In the genomic region with DNA sequence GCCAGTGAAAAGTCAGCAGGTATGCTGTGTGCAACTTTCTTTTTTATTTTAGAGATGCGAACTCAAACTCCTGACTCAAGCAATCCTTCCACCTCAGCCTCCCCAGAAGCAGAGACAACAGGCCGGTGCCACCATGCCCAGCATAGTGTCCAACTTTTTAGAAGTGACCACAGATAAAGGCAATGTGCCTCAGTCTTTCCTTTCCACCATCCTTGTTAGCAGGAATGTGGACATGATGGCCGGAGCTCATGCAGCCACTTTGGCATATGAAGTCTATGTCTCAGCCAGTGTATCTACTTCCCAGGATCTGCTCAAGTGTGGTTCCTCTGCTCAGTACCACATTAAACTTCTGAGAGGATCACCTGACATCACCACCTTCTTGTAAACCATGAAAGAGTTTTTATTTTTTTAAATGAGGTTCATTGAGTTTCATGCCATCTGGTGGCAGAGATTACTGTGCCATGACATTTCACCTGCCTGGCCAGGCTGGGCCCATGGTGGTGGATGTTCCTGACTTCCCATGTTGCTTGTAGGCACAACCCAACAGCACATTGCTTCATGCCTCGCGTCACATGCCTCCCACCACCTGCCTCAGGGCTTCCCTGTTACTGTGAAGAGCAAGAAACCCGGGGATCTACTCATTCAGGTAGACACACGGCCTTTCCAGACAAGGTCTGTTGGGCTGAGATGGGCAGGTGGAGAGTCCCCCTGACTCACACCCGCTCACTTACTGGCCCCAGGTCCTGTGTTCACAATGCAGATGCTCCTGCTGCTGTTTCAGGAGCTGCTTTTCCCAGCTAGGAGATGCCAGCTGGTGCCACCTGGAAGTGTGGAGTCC, we compare ENCODE assay signal across 32 cellular contexts.
DNase-seq lines count a peak whose midpoint lies in the region; ATAC-seq and TF ChIP-seq lines count a peak whose summit lies in the region.
"Had no signal": no experiment of that assay in that cellular context is flagged by ENCODE, and none has a peak within 500 bp of the region (broad histone marks: within the 10 kb centered on the region; RNA-seq: fewer than 3 reads in every experiment).

No MANE protein-coding gene starts in this region.

- H3K27me3 Mint-ChIP-seq in MCF 10A (ENCODE audit: insufficient read depth, unreplicated experiment): no peaks in the 10 kb centered on the region

- DNase-seq in MCF 10A (ENCODE audit: unreplicated experiment): no peak
- no peak for DNase-seq in breast epithelium (ENCODE audit: low spot score in 2 of 2)
- DNase-seq in RWPE2 (ENCODE audit: low spot score): no peak
- no peak for DNase-seq in esophagus squamous epithelium (lab: John Stamatoyannopoulos, UW)
- DNase-seq in occipital lobe (lab: John Stamatoyannopoulos, UW): no peak
- no peak for DNase-seq in NCI-H146 (lab: John Stamatoyannopoulos, UW)
- DNase-seq: activated CD4-positive, alpha-beta T cell treated with anti-CD3 and anti-CD28 coated beads, Interleukin-2, amount 50 U/mL, for 4 hours; activated CD4-positive, CD25-positive, alpha-beta regulatory T cell; activated CD8-positive, alpha-beta memory T cell treated with anti-CD3 and anti-CD28 coated beads, Interleukin-2, amount 50 U/mL, for 4 hours; activated naive CD4-positive, alpha-beta T cell treated with anti-CD3 and anti-CD28 coated beads, Interleukin-2, amount 10 ng/mL, durations not matched to agents 7 days and 5 days; amniotic stem cell; brain microvascular endothelial cell; DMS53; effector CD8-positive, alpha-beta T cell; erythroblast; foreskin fibroblast; heart left ventricle; NCI-H1092 treated with DMSO at 0.1 percent for 48 hours; NCI-H187 treated with DMSO at 0.1 percent for 48 hours; NCI-H526 treated with DMSO at 0.1 percent for 48 hours; SJCRH30; stimulated activated CD4-positive, alpha-beta T cell treated with anti-CD3 and anti-CD28 coated beads, Interleukin-12 subunit alpha, Interleukin-12 subunit beta, amount 100 ng/mL, for 4 hours; stimulated activated CD4-positive, alpha-beta T cell treated with anti-CD3 and anti-CD28 coated beads, Interleukin-4, amount 100 ng/mL, for 1 hour; uterus had no signal

- no peaks in the 10 kb centered on the region for H3K9me3 Mint-ChIP-seq in MCF 10A (ENCODE audit: unreplicated experiment)
- H3K9me3 Mint-ChIP-seq: activated naive CD4-positive, alpha-beta T cell treated with anti-CD3 and anti-CD28 coated beads, Interleukin-2, amount 10 ng/mL, durations not matched to agents 7 days and 5 days; activated T-helper 1 cell treated with anti-CD3 and anti-CD28 coated beads, Interleukin-12 subunit alpha, Interleukin-12 subunit beta, Interleukin-2, Interleukin-4 antibody, amounts not matched to agents 30 ng/mL and 10 ng/mL and 1 ng/mL, durations not matched to agents 14 hours and 24 hours and 36 hours; nephron had no signal

- POLR2A ChIA-PET in MCF 10A (lab: Yijun Ruan, JAX): interaction anchor here (0.7 to 2.8 kb wide), 6 partner anchors 11 to 127 kb away, joined by 3 to 19 read pairs (median 3); no protein-coding TSS in a partner anchor

- WGBS in esophagus squamous epithelium, 2 donors: 85 to 96% methylated on average over 4 of the region's 8 CpGs

- H3K27ac ChIP-seq in breast epithelium (peak overlapping the region in 1 of 2 donors; percentile 25), RWPE2 (ENCODE audit: poor library complexity, severe bottlenecking) (peak overlapping the region; percentile 98), esophagus squamous epithelium (peak overlapping the region; percentile 88 to 93 (median 90))
- H3K27ac ChIP-seq: brain microvascular endothelial cell, parathyroid adenoma, Peyer's patch, right atrium auricular region, SJCRH30, uterus had no signal

- H3K27me3 ChIP-seq in breast epithelium (no peaks in the 10 kb centered on the region), RWPE2 (ENCODE audit: insufficient read depth, poor library complexity, severe bottlenecking) (no peaks in the 10 kb centered on the region), esophagus squamous epithelium (no peaks in the 10 kb centered on the region)
- H3K27me3 ChIP-seq: brain microvascular endothelial cell, heart left ventricle, Peyer's patch, right atrium auricular region, SJCRH30, uterus had no signal

- H3K36me3 ChIP-seq in breast epithelium: no peaks in the 10 kb centered on the region
- no peaks in the 10 kb centered on the region for H3K36me3 ChIP-seq in RWPE2 (ENCODE audit: low read depth)
- no peaks in the 10 kb centered on the region for H3K36me3 ChIP-seq in esophagus squamous epithelium
- H3K36me3 ChIP-seq: brain microvascular endothelial cell, heart left ventricle, Peyer's patch, right atrium auricular region, SJCRH30, uterus had no signal

- no peak overlapping the region for H3K4me3 Mint-ChIP-seq in MCF 10A (ENCODE audit: unreplicated experiment)
- H3K4me3 Mint-ChIP-seq: activated naive CD4-positive, alpha-beta T cell treated with anti-CD3 and anti-CD28 coated beads, Interleukin-2, amount 10 ng/mL, durations not matched to agents 7 days and 5 days; activated T-helper 1 cell treated with anti-CD3 and anti-CD28 coated beads, Interleukin-12 subunit alpha, Interleukin-12 subunit beta, Interleukin-2, Interleukin-4 antibody, amounts not matched to agents 30 ng/mL and 10 ng/mL and 1 ng/mL, durations not matched to agents 14 hours and 24 hours and 36 hours; nephron had no signal

- H3K4me3 ChIP-seq in breast epithelium: no peak overlapping the region
- H3K4me3 ChIP-seq in RWPE2 (ENCODE audit: severe bottlenecking): no peak overlapping the region
- H3K4me3 ChIP-seq in esophagus squamous epithelium: no peak overlapping the region
- H3K4me3 ChIP-seq: heart left ventricle, lung, Peyer's patch, right atrium auricular region, SJCRH30, uterus had no signal

- intact Hi-C loops in MCF 10A (cut with micrococcal nuclease) (loop anchor here (5.0 kb wide), 2 partner anchors 302 to 342 kb away; partner anchors contain the start of gene RREB1), breast epithelium (cut with DNase I; ENCODE audit: low total_unique reads) (no loop called here), esophagus squamous epithelium (cut with DNase I) (no loop called here)

- no peak for ATAC-seq in RWPE2 (ENCODE audit: low read depth)
- no peak for ATAC-seq in GM21825 (IDR thresholded peaks at IDR 0.05; ENCODE audit: unreplicated experiment)
- ATAC-seq in HG02840 (IDR thresholded peaks at IDR 0.05; ENCODE audit: low FRiP score, unreplicated experiment): no peak
- ATAC-seq: heart left ventricle had no signal

- H3K36me3 Mint-ChIP-seq in MCF 10A (ENCODE audit: insufficient read depth, unreplicated experiment): no peaks in the 10 kb centered on the region
- H3K36me3 Mint-ChIP-seq: activated naive CD4-positive, alpha-beta T cell treated with anti-CD3 and anti-CD28 coated beads, Interleukin-2, amount 10 ng/mL, durations not matched to agents 7 days and 5 days had no signal

- H3K4me1 ChIP-seq in breast epithelium (no peaks in the 10 kb centered on the region), RWPE2 (ENCODE audit: insufficient read depth, poor library complexity, severe bottlenecking) (peaks cover 16% of the 10 kb centered on the region), esophagus squamous epithelium (peaks cover 11 to 74% (median 13%) of the 10 kb centered on the region in 3 donors)
- H3K4me1 ChIP-seq: parathyroid adenoma, Peyer's patch, SJCRH30, uterus had no signal

- no peaks in the 10 kb centered on the region for H3K9me3 ChIP-seq in breast epithelium
- no peaks in the 10 kb centered on the region for H3K9me3 ChIP-seq in RWPE2 (ENCODE audit: severe bottlenecking)
- no peaks in the 10 kb centered on the region for H3K9me3 ChIP-seq in esophagus squamous epithelium
- H3K9me3 ChIP-seq: heart left ventricle, Peyer's patch, right atrium auricular region, SJCRH30, uterus had no signal

- no peak for TF ChIP-seq POLR2A in breast epithelium (IDR thresholded peaks at IDR 0.05)
- no peak for TF ChIP-seq POLR2A in esophagus squamous epithelium (IDR thresholded peaks at IDR 0.05)

- TF ChIP-seq CTCF in MCF 10A (IDR thresholded peaks at IDR 0.05; ENCODE audit: unreplicated experiment): no peak
- TF ChIP-seq CTCF in breast epithelium (IDR thresholded peaks at IDR 0.05): no peak
- TF ChIP-seq CTCF in RWPE2 (IDR thresholded peaks at IDR 0.05; ENCODE audit: poor library complexity, severe bottlenecking): no peak
- no peak for TF ChIP-seq CTCF in esophagus squamous epithelium (IDR thresholded peaks at IDR 0.05)

- BruUV-seq in MCF 10A (replicated peaks; lab: Mats Ljungman, UMichigan): no TSS peak

- H3K4me1 Mint-ChIP-seq in MCF 10A (ENCODE audit: insufficient read depth, unreplicated experiment): peaks cover 38% of the 10 kb centered on the region
- H3K4me1 Mint-ChIP-seq: nephron had no signal

- CTCF ChIA-PET in MCF 10A (lab: Yijun Ruan, JAX): interaction anchor here (0.9 to 1.1 kb wide), 2 partner anchors 11 to 46 kb away, joined by 3 read pairs; no protein-coding TSS in a partner anchor

- peak overlapping the region; percentile 84 for H3K27ac Mint-ChIP-seq in MCF 10A (ENCODE audit: low read depth, unreplicated experiment)
- H3K27ac Mint-ChIP-seq: activated naive CD4-positive, alpha-beta T cell treated with anti-CD3 and anti-CD28 coated beads, Interleukin-2, amount 10 ng/mL, durations not matched to agents 7 days and 5 days; activated T-helper 1 cell treated with anti-CD3 and anti-CD28 coated beads, Interleukin-12 subunit alpha, Interleukin-12 subunit beta, Interleukin-2, Interleukin-4 antibody, amounts not matched to agents 30 ng/mL and 10 ng/mL and 1 ng/mL, durations not matched to agents 14 hours and 24 hours and 36 hours; nephron had no signal
